In the genomic region with DNA sequence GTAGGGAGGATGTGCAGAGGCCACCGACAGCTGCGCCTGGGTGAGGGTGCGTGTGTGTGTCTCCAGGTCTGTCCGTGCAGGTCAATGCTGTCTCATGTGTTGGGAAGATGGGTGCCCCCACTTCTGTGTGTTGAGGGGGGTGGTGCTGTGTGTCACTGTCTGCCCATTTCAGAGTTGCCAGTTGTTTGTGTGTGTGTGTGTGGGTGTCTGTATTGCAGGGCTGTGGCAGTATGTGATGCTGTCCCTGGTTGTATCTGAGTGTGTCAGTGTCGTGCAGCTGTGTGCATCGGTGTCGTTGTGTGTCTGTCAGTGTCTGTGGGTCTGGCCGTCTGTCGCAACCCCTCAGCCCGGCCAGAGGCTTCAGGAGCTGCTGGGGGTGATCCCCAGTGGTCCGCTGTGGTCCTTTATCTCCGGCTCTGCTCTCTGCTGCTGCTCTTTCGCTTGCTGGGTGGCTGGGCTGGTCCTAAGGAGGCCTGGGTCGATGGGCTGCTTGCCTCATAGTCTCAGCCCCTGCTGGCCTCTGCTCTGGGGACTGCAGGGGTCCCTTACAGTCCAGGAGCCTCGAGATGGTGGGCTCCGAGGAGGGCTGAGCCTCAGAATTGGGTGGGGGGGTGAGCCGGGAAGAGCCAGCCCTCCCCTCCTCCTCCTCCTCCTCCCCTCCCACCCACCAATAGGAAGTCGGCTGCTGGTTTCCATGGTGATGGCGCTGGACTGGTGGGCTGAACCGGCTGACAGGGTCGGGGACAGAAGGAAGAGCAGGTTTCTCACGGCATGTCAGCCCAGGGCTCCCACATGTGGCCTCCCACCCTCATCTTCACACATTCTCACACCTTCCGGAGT, we compare ENCODE assay signal across 8 cellular contexts. TPM values are rescaled to one million over a fixed set of nuclear protein-coding genes. Genes with fewer than 3 reads are reported as not detected.
DNase-seq lines count a peak whose midpoint lies in the region; ATAC-seq, FAIRE-seq and TF ChIP-seq lines count a peak whose summit lies in the region.

A gene with protein sequence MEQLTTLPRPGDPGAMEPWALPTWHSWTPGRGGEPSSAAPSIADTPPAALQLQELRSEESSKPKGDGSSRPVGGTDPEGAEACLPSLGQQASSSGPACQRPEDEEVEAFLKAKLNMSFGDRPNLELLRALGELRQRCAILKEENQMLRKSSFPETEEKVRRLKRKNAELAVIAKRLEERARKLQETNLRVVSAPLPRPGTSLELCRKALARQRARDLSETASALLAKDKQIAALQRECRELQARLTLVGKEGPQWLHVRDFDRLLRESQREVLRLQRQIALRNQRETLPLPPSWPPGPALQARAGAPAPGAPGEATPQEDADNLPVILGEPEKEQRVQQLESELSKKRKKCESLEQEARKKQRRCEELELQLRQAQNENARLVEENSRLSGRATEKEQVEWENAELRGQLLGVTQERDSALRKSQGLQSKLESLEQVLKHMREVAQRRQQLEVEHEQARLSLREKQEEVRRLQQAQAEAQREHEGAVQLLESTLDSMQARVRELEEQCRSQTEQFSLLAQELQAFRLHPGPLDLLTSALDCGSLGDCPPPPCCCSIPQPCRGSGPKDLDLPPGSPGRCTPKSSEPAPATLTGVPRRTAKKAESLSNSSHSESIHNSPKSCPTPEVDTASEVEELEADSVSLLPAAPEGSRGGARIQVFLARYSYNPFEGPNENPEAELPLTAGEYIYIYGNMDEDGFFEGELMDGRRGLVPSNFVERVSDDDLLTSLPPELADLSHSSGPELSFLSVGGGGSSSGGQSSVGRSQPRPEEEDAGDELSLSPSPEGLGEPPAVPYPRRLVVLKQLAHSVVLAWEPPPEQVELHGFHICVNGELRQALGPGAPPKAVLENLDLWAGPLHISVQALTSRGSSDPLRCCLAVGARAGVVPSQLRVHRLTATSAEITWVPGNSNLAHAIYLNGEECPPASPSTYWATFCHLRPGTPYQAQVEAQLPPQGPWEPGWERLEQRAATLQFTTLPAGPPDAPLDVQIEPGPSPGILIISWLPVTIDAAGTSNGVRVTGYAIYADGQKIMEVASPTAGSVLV (N-terminal part only) (minus strand): TSS at position 601 of the 840 bp plus-strand sequence. CDS start 875 bp downstream, outside the sequence.

- FAIRE-seq in D721Med (lab: Jason Lieb, UNC) (no peak), K562 (lab: Jason Lieb, UNC) (peak; percentile 69)

- H3K9me1 ChIP-seq in K562 (ENCODE audit: control insufficient read depth, insufficient read depth, low read length): peaks cover 3% of the 10 kb centered on the region

- in situ Hi-C loops in K562 (cut with MboI): no loop called here

- H3K4me1 ChIP-seq in K562 (replicated peaks in 1 of 2; ENCODE audit: control insufficient read depth in 2 of 2, insufficient read depth in 2 of 2, low read length in 2 of 2): peaks cover 17 to 54% of the 10 kb centered on the region in 2 experiments

- H3K9me3 ChIP-seq in T-helper 17 cell (ENCODE audit: control insufficient read depth, low read length, poor library complexity, severe bottlenecking) (no peaks in the 10 kb centered on the region), K562 (replicated peaks; ENCODE audit: control insufficient read depth, insufficient read depth, low read depth, low read length) (no peaks in the 10 kb centered on the region)

- H3K36me3 ChIP-seq in H7 (replicated peaks; ENCODE audit: control insufficient read depth, insufficient read depth, low read length) (peaks cover 7% of the 10 kb centered on the region), K562 (ENCODE audit: control insufficient read depth, insufficient read depth, low read length) (peaks cover 28% of the 10 kb centered on the region)

- BruUV-seq in K562 (replicated peaks; lab: Mats Ljungman, UMichigan): no TSS peak

- CTCF ChIA-PET in K562 (lab: Yijun Ruan, JAX; ENCODE audit: low intra/inter-chr PET ratio): no interaction called here

- TF ChIP-seq EP300 in K562 (IDR thresholded peaks at IDR 0.05; ENCODE audit: low read length): no peak

- ATAC-seq in T-helper 17 cell: peak; percentile 20
- ATAC-seq in K562: peak; percentile 30
- peak; percentile 23 to 24 for ATAC-seq in naive thymus-derived CD8-positive, alpha-beta T cell
- ATAC-seq in HG02870 (IDR thresholded peaks at IDR 0.05; ENCODE audit: unreplicated experiment): no peak

- peak within 1 kb of the TSS; percentile 100 for H3K27ac Mint-ChIP-seq in T-helper 17 cell
- peak within 1 kb of the TSS; percentile 86 to 98 (median 96) for H3K27ac Mint-ChIP-seq in naive thymus-derived CD8-positive, alpha-beta T cell
- peak within 1 kb of the TSS; percentile 95 for H3K27ac Mint-ChIP-seq in stimulated activated naive CD8-positive, alpha-beta T cell treated with anti-CD3 and anti-CD28 coated beads, Interleukin-15, Interleukin-2, amounts not matched to agents 100 ng/mL and 50 ng/mL, for 24 hours

- peak within 1 kb of the TSS; percentile 99 for H3K27ac ChIP-seq in K562 (ENCODE audit: extremely low read depth, low read depth, low read length)

- DNase-seq in D721Med (ENCODE audit: insufficient read length, low spot score) (peak; percentile 41), H7 (peak; percentile 94), T-helper 17 cell (peak in 2 of 3 donors; percentile 37 to 56), K562 (ENCODE audit: extremely low read depth in 1 of 4, low spot score in 3 of 4) (peak; percentile 75 to 92 (median 81)), DMS153 treated with DMSO at 0.1 percent for 48 hours (lab: John Stamatoyannopoulos, UW; ENCODE audit: unreplicated experiment) (no peak)
- peak; percentile 32 to 90 (median 60) for DNase-seq in naive thymus-derived CD8-positive, alpha-beta T cell

- peak within 1 kb of the TSS; percentile 89 to 100 for H3K9ac ChIP-seq in K562 (ENCODE audit: insufficient read depth in 1 of 2, low read depth in 2 of 2, low read length in 2 of 2)

- peak within 1 kb of the TSS; percentile 100 for H3K4me3 Mint-ChIP-seq in T-helper 17 cell
- peak within 1 kb of the TSS; percentile 82 to 100 (median 96) for H3K4me3 Mint-ChIP-seq in naive thymus-derived CD8-positive, alpha-beta T cell
- peak within 1 kb of the TSS; percentile 92 for H3K4me3 Mint-ChIP-seq in stimulated activated naive CD8-positive, alpha-beta T cell treated with anti-CD3 and anti-CD28 coated beads, Interleukin-15, Interleukin-2, amounts not matched to agents 100 ng/mL and 50 ng/mL, for 24 hours

- peak within 1 kb of the TSS; percentile 90 for H3K4me2 ChIP-seq in K562 (ENCODE audit: insufficient read depth, low read length)

- peaks cover 16% of the 10 kb centered on the region for H3K27me3 ChIP-seq in H7 (ENCODE audit: control insufficient read depth, insufficient read depth, low read length)
- no peaks in the 10 kb centered on the region for H3K27me3 ChIP-seq in K562 (ENCODE audit: control insufficient read depth in 2 of 2, insufficient read depth in 2 of 2, low read length in 2 of 2)

- peaks cover 58% of the 10 kb centered on the region for H3K4me1 Mint-ChIP-seq in T-helper 17 cell
- H3K4me1 Mint-ChIP-seq in naive thymus-derived CD8-positive, alpha-beta T cell: peaks cover 44 to 65% (median 50%) of the 10 kb centered on the region in 4 donors
- peaks cover 77% of the 10 kb centered on the region for H3K4me1 Mint-ChIP-seq in stimulated activated naive CD8-positive, alpha-beta T cell treated with anti-CD3 and anti-CD28 coated beads, Interleukin-15, Interleukin-2, amounts not matched to agents 100 ng/mL and 50 ng/mL, for 24 hours (ENCODE audit: low read depth)

- H3K79me2 ChIP-seq in K562 (ENCODE audit: control insufficient read depth, insufficient read depth, low read length): peaks cover 58% of the 10 kb centered on the region

- POLR2A ChIA-PET in K562 (lab: Yijun Ruan, JAX): interaction anchor here (0.5 to 3.2 kb wide), 19 partner anchors 9 to 1509 kb away, joined by 3 to 35 read pairs (median 4); a partner anchor contains a TSS
- POLR2A ChIA-PET in naive thymus-derived CD8-positive, alpha-beta T cell (lab: Charles Lee): interaction anchor here (0.5 to 27.5 kb wide), 9 partner anchors 11 to 953 kb away, joined by 3 to 1631 read pairs (median 7); a partner anchor contains a TSS

- peaks cover 38% of the 10 kb centered on the region for H4K20me1 ChIP-seq in K562 (replicated peaks; ENCODE audit: control insufficient read depth, insufficient read depth, low read length)

- TF ChIP-seq POLR2A in K562 (conservative IDR thresholded peaks at IDR 0.05): peak; percentile 93

- TF ChIP-seq RAD21 in K562 (CRISPR knock-in tag; conservative IDR thresholded peaks at IDR 0.05 in 1 of 2, IDR thresholded peaks at IDR 0.05 in 1 of 2): no peak

- H3K9me3 Mint-ChIP-seq in naive thymus-derived CD8-positive, alpha-beta T cell: peaks cover 0 to 2% (median 0%) of the 10 kb centered on the region in 9 donors
- no peaks in the 10 kb centered on the region for H3K9me3 Mint-ChIP-seq in stimulated activated naive CD8-positive, alpha-beta T cell treated with anti-CD3 and anti-CD28 coated beads, Interleukin-15, Interleukin-2, amounts not matched to agents 100 ng/mL and 50 ng/mL, for 24 hours

- intact Hi-C loops in K562 (cut with micrococcal nuclease): loop anchor here (1.0 kb wide), 4 partner anchors 10 to 89 kb away; a partner anchor contains a TSS

- WGBS in K562 (ENCODE audit: insufficient coverage, low coverage, missing lambda C conversion rate): 3% methylated on average over 18 of the region's 23 CpGs

- H3K4me3 ChIP-seq in H7 (ENCODE audit: insufficient read depth, low read depth, low read length) (no peak within 1 kb of the TSS), K562 (peak within 1 kb of the TSS; percentile 91)

- peaks cover 27% of the 10 kb centered on the region for H3K36me3 Mint-ChIP-seq in T-helper 17 cell (ENCODE audit: low read depth)
- H3K36me3 Mint-ChIP-seq in naive thymus-derived CD8-positive, alpha-beta T cell: peaks cover 15 to 28% (median 23%) of the 10 kb centered on the region in 3 donors
- peaks cover 36% of the 10 kb centered on the region for H3K36me3 Mint-ChIP-seq in stimulated activated naive CD8-positive, alpha-beta T cell treated with anti-CD3 and anti-CD28 coated beads, Interleukin-15, Interleukin-2, amounts not matched to agents 100 ng/mL and 50 ng/mL, for 24 hours (ENCODE audit: low read depth)

- TF ChIP-seq CTCF in D721Med (IDR thresholded peaks at IDR 0.05; ENCODE audit: insufficient read depth, missing control alignments) (no peak), K562 (IDR thresholded peaks at IDR 0.05 in 2 of 3, conservative IDR thresholded peaks at IDR 0.05 in 1 of 3; ENCODE audit: insufficient read depth in 2 of 3, low read depth in 1 of 3, low read length in 3 of 3) (peak in 1 of 3 experiments; percentile 4; a peak in 1 of 6 replicates)

- no peaks in the 10 kb centered on the region for H3K27me3 Mint-ChIP-seq in T-helper 17 cell
- no peaks in the 10 kb centered on the region for H3K27me3 Mint-ChIP-seq in naive thymus-derived CD8-positive, alpha-beta T cell
- H3K27me3 Mint-ChIP-seq in stimulated activated naive CD8-positive, alpha-beta T cell treated with anti-CD3 and anti-CD28 coated beads, Interleukin-15, Interleukin-2, amounts not matched to agents 100 ng/mL and 50 ng/mL, for 24 hours: no peaks in the 10 kb centered on the region

- no peak within 1 kb of the TSS for H2AFZ ChIP-seq in K562 (ENCODE audit: low read depth, low read length)

RNA-seq across cellular contexts. Expression of the gene that starts here (rescaled TPM):
- total RNA-seq in H7 (2014; rRNA removed; shearing (Covaris generic)): 4.2 and 11.6 TPM in 2 replicates
- total RNA-seq in T-helper 17 cell (10 to 100 TPM; 30.5 to 32.8 TPM), K562 (2014; rRNA removed) (1.0 and 1.8 TPM in 2 replicates), K562 (2014; rRNA removed; fragmentation: Illumina TruSeq; extraction: Trizol) (0.57 and 0.87 TPM in 2 replicates), K562 (2015; rRNA removed; fragmentation: Illumina TruSeq; extraction: Trizol) (0.94 and 1.2 TPM in 2 replicates), K562 (2021) (1.7 and 3.3 TPM in 2 replicates)
- 26.2 and 58.3 TPM in 2 replicates for total RNA-seq in K562 (2011; cell fraction: chromatin; rRNA removed; ENCODE audit: low replicate concordance)
- 24.0 and 24.1 TPM in 2 replicates for total RNA-seq in K562 (2011; cell fraction: nucleolus; rRNA removed)
- total RNA-seq in K562 (2011; cell fraction: nucleoplasm; rRNA removed): 18.1 and 18.9 TPM in 2 replicates
- polyA plus RNA-seq in K562 (2011; rRNA removed) (3.2 and 3.3 TPM in 2 replicates), K562 (2014; fragmentation: Illumina TruSeq; extraction: Trizol) (1.1 and 1.2 TPM in 2 replicates), K562 (2014; fragmentation: Nextera tagmentation; extraction: Ambion mirVana) (not detected), K562 (2014; rRNA removed) (1.6 and 3.9 TPM in 2 replicates)
- 2.4 and 2.6 TPM in 2 replicates for polyA plus RNA-seq in K562 (2011; cell fraction: cytosol; rRNA removed)
- 26.8 and 38.8 TPM in 2 replicates for polyA plus RNA-seq in K562 (2011; cell fraction: nucleus; rRNA removed)
- polyA plus RNA-seq in K562 (2012): 3.0 and 5.1 TPM in 2 replicates
- polyA minus RNA-seq in K562 (2011; rRNA and poly(A)+ RNA removed): 1.1 and 1.8 TPM in 2 replicates
- 0.76 and 2.1 TPM in 2 replicates for polyA minus RNA-seq in K562 (2011; cell fraction: cytosol; rRNA and poly(A)+ RNA removed)
- 4.1 and 6.2 TPM in 2 replicates for polyA minus RNA-seq in K562 (2011; cell fraction: nucleus; rRNA and poly(A)+ RNA removed)
- 10 to 100 TPM; 15.2 to 15.4 TPM for total RNA-seq in naive thymus-derived CD8-positive, alpha-beta T cell
- 1 to 10 TPM in 2 of 3 donors, under 1 TPM in 1; 0.43 to 1.9 (median 1.5) TPM for polyA plus RNA-seq in naive thymus-derived CD8-positive, alpha-beta T cell
